19 cellular contexts compared by ENCODE assay signal in genomic region chr2:200288670-200289429, GRCh38. TPM values are rescaled to one million over a fixed set of nuclear protein-coding genes. Genes with fewer than 3 reads are reported as not detected.
DNase-seq lines count a peak whose midpoint lies in the region; ATAC-seq and TF ChIP-seq lines count a peak whose summit lies in the region.
"Had no signal": no experiment of that assay in that cellular context is flagged by ENCODE, and none has a peak within 500 bp of the region (broad histone marks: within the 10 kb centered on the region; RNA-seq: fewer than 3 reads in every experiment).

No MANE protein-coding gene starts in this region.

- H3K27me3 Mint-ChIP-seq in WTC11 (ENCODE audit: low read depth), result no peaks in the 10 kb centered on the region

- POLR2A ChIA-PET in WTC11 (lab: Charles Lee), result no interaction called here

- H3K4me1 Mint-ChIP-seq in WTC11, result peaks cover 7% of the 10 kb centered on the region
- H3K4me1 Mint-ChIP-seq: neural crest cell had no signal

- H3K9me3 Mint-ChIP-seq in WTC11, result peaks cover 8% of the 10 kb centered on the region
- H3K9me3 Mint-ChIP-seq: T-helper 2 cell treated with Interferon-gamma antibody and Interleukin-4, amounts not matched to agents 5 μg/mL and 100 μg/mL, for 36 hours had no signal

- H3K4me3 Mint-ChIP-seq in WTC11, result no peak overlapping the region
- H3K4me3 Mint-ChIP-seq: neural crest cell; T-helper 2 cell treated with Interferon-gamma antibody and Interleukin-4, amounts not matched to agents 5 μg/mL and 100 μg/mL, for 36 hours had no signal

- CTCF ChIA-PET in WTC11 (lab: Charles Lee), result no interaction called here

- H3K27ac Mint-ChIP-seq in WTC11, result peak overlapping the region; percentile 13; the same call in 1 of the 2 replicates
- H3K27ac Mint-ChIP-seq: T-helper 2 cell treated with Interferon-gamma antibody and Interleukin-4, amounts not matched to agents 5 μg/mL and 100 μg/mL, for 36 hours had no signal

- ATAC-seq in WTC11, result no peak
- ATAC-seq in sciatic nerve, result peak; percentile 96
- no peak for ATAC-seq in HG03442 (IDR thresholded peaks at IDR 0.05; ENCODE audit: unreplicated experiment)
- ATAC-seq: HCT116, K562 had no signal

- intact Hi-C loops in sciatic nerve (cut with DNase I), result no loop called here

- peak; percentile 88 for DNase-seq in GM04503 (ENCODE audit: low read depth)
- no peak for DNase-seq in WTC11 (ENCODE audit: low spot score)
- DNase-seq in fibroblast of peridontal ligament (ENCODE audit: extremely low read depth), result peak; percentile 98
- no peak for DNase-seq in sciatic nerve (ENCODE audit: low spot score)
- no peak for DNase-seq in T-helper 2 cell
- DNase-seq in GF-D8 (lab: John Stamatoyannopoulos, UW), result no peak
- DNase-seq in stimulated activated CD4-positive, alpha-beta T cell treated with anti-CD3 and anti-CD28 coated beads, Interleukin-15, amount 100 ng/mL, for 24 hours, result no peak
- DNase-seq: activated CD4-positive, CD25-positive, alpha-beta regulatory T cell treated with anti-CD3 and anti-CD28 coated beads, Interleukin-2, amount 50 U/mL, for 72 hours; activated gamma-delta T cell treated with Interleukin-2 at 50 U/mL for 16 hours; dorsolateral prefrontal cortex; mesendoderm; NCI-H1105; NCI-H2171; SHP77 had no signal

- H3K36me3 Mint-ChIP-seq in WTC11, result no peaks in the 10 kb centered on the region

- no peak for TF ChIP-seq CTCF in WTC11 (IDR thresholded peaks at IDR 0.05)

TF ChIP-seq in WTC11, 78 proteins besides CTCF, POLR2A, EP300 and RAD21:
- TF ChIP-seq GABPB1 (CRISPR knock-in tag; IDR thresholded peaks at IDR 0.05) (peak; percentile 97), ZNF121 (CRISPR knock-in tag; IDR thresholded peaks at IDR 0.05) (no peak)

RNA-seq across cellular contexts. Expression of gene SPATS2L, which starts 17.6 kb away (rescaled TPM):
- total RNA-seq in WTC11 (2021), result 103 to 112 TPM (median 111 TPM) in 3 replicates
- total RNA-seq in sciatic nerve, result 82.3 TPM

Comparison
In these comparisons a context has a peak if more than half of its experiments do, and no peak if none do; other contexts are left out.
1. DNase-seq: peak in GM04503 (single experiment) and fibroblast of peridontal ligament (single experiment); none in WTC11 (single experiment), sciatic nerve (single experiment), T-helper 2 cell (0 of 5), GF-D8 (single experiment) and stimulated activated CD4-positive, alpha-beta T cell treated with anti-CD3 and anti-CD28 coated beads, Interleukin-15, amount 100 ng/mL, for 24 hours (single experiment).